In genomic region chr1:52862666-52863458, GRCh38 we compare ENCODE assay signal across 36 cellular contexts. TPM values are rescaled to one million over a fixed set of nuclear protein-coding genes. Genes with fewer than 3 reads are reported as not detected.
"Had no signal": no experiment of that assay in that cellular context is flagged by ENCODE, and none has a peak within 500 bp of the region (broad histone marks: within the 10 kb centered on the region; RNA-seq: fewer than 3 reads in every experiment).

No MANE protein-coding gene starts in this region.

- H3K9me3 Mint-ChIP-seq: activated CD4-positive, alpha-beta T cell treated with anti-CD3 and anti-CD28 coated beads, Interleukin-2, amount 10 ng/mL, durations not matched to agents 24 days and 14 days; activated naive CD4-positive, alpha-beta T cell treated with anti-CD3 and anti-CD28 coated beads, Interleukin-2, amount 10 ng/mL, durations not matched to agents 7 days and 5 days; activated naive CD8-positive, alpha-beta T cell treated with anti-CD3 and anti-CD28 coated beads, Interleukin-2, amount 50 U/mL, for 24 hours; activated T-cell treated with anti-CD3 and anti-CD28 coated beads, Interleukin-2, amount 50 U/mL, for 4 hours had no signal

- H3K36me3 Mint-ChIP-seq: activated naive CD4-positive, alpha-beta T cell treated with anti-CD3 and anti-CD28 coated beads, Interleukin-2, amount 10 ng/mL, durations not matched to agents 7 days and 5 days; activated naive CD8-positive, alpha-beta T cell; brain had no signal

- DNase-seq: activated CD4-positive, alpha-beta T cell treated with anti-CD3 and anti-CD28 coated beads, Interleukin-2, amount 10 ng/mL, durations not matched to agents 24 days and 14 days; activated CD4-positive, alpha-beta T cell treated with anti-CD3 and anti-CD28 coated beads, Interleukin-2, amount 50 U/mL, for 4 hours; activated CD8-positive, alpha-beta T cell treated with anti-CD3 and anti-CD28 coated beads, Interleukin-2, amount 10 ng/mL, durations not matched to agents 7 days and 5 days; activated effector memory CD4-positive, alpha-beta T cell treated with Interleukin-2 at 50 U/mL for 16 hours; activated naive CD4-positive, alpha-beta T cell treated with anti-CD3 and anti-CD28 coated beads, Interleukin-2, amount 10 ng/mL, durations not matched to agents 7 days and 5 days; activated naive CD8-positive, alpha-beta T cell treated with anti-CD3 and anti-CD28 coated beads, Interleukin-2, amount 50 U/mL, for 24 hours; activated T-cell treated with anti-CD3 and anti-CD28 coated beads, Interleukin-2, amount 50 U/mL, for 4 hours; anterior cingulate cortex; caudate nucleus; cerebellar nuclear complex; NCI-H1092 treated with DMSO at 0.1 percent for 48 hours; NCI-H1417; NCI-H146; NCI-H187; NCI-H2029 treated with DMSO at 0.1 percent for 48 hours; NCI-H2171 treated with DMSO at 0.1 percent for 48 hours; NCI-H2227 treated with DMSO at 0.1 percent for 48 hours; NCI-H446; NCI-H510A treated with DMSO at 0.1 percent for 48 hours; NCI-H526 treated with DMSO at 0.1 percent for 48 hours; NCI-H82; NK-92 treated with Interleukin-12 subunit alpha and Interleukin-12 subunit beta, amount 100 ng/mL, for 24 hours; PC-3; SIG-M5; SW 1271; T-helper 1 cell; T-helper 2 cell; T1000; WERI-Rb-1 had no signal

- H3K36me3 ChIP-seq: WERI-Rb-1 had no signal

- H3K9ac ChIP-seq: KMS-11 had no signal

- H3K4me1 Mint-ChIP-seq: activated CD4-positive, alpha-beta T cell treated with anti-CD3 and anti-CD28 coated beads, Interleukin-2, amount 10 ng/mL, durations not matched to agents 24 days and 14 days; activated naive CD4-positive, alpha-beta T cell treated with anti-CD3 and anti-CD28 coated beads, Interleukin-2, amount 10 ng/mL, durations not matched to agents 7 days and 5 days; activated naive CD8-positive, alpha-beta T cell treated with anti-CD3 and anti-CD28 coated beads, Interleukin-2, amount 50 U/mL, for 24 hours; brain had no signal

- ATAC-seq: activated CD8-positive, alpha-beta T cell treated with anti-CD3 and anti-CD28 coated beads, Interleukin-2, amount 10 ng/mL, durations not matched to agents 7 days and 5 days; activated naive CD8-positive, alpha-beta T cell treated with anti-CD3 and anti-CD28 coated beads, Interleukin-2, amount 50 U/mL, for 24 hours; activated T-cell treated with anti-CD3 and anti-CD28 coated beads, Interleukin-2, amount 50 U/mL, for 4 hours; PC-3; Right ventricle myocardium inferior had no signal

- H3K4me3 Mint-ChIP-seq: activated CD4-positive, alpha-beta T cell treated with anti-CD3 and anti-CD28 coated beads, Interleukin-2, amount 10 ng/mL, durations not matched to agents 24 days and 14 days; activated CD8-positive, alpha-beta T cell treated with anti-CD3 and anti-CD28 coated beads, Interleukin-2, amount 10 ng/mL, durations not matched to agents 7 days and 5 days; activated naive CD4-positive, alpha-beta T cell treated with anti-CD3 and anti-CD28 coated beads, Interleukin-2, amount 10 ng/mL, durations not matched to agents 7 days and 5 days; activated naive CD8-positive, alpha-beta T cell; activated naive CD8-positive, alpha-beta T cell treated with anti-CD3 and anti-CD28 coated beads, Interleukin-2, amount 50 U/mL, for 24 hours; activated T-cell treated with anti-CD3 and anti-CD28 coated beads, Interleukin-2, amount 50 U/mL, for 4 hours; brain had no signal

- H3K27ac ChIP-seq: KMS-11, RWPE1, WERI-Rb-1 had no signal

- FAIRE-seq: bronchial epithelial cell, RCC 7860 had no signal

- H3K4me2 ChIP-seq: KMS-11 had no signal

- H3K27ac Mint-ChIP-seq: activated CD4-positive, alpha-beta T cell treated with anti-CD3 and anti-CD28 coated beads, Interleukin-2, amount 10 ng/mL, durations not matched to agents 24 days and 14 days; activated CD8-positive, alpha-beta T cell treated with anti-CD3 and anti-CD28 coated beads, Interleukin-2, amount 10 ng/mL, durations not matched to agents 7 days and 5 days; activated naive CD4-positive, alpha-beta T cell treated with anti-CD3 and anti-CD28 coated beads, Interleukin-2, amount 10 ng/mL, durations not matched to agents 7 days and 5 days; activated naive CD8-positive, alpha-beta T cell; activated naive CD8-positive, alpha-beta T cell treated with anti-CD3 and anti-CD28 coated beads, Interleukin-2, amount 50 U/mL, for 24 hours; brain had no signal

- H3K27me3 Mint-ChIP-seq: activated naive CD8-positive, alpha-beta T cell had no signal

RNA-seq across cellular contexts. Expression of gene ZYG11A, which starts 20.3 kb away (rescaled TPM):
- total RNA-seq: Right ventricle myocardium inferior had no signal
